In the genomic region with DNA sequence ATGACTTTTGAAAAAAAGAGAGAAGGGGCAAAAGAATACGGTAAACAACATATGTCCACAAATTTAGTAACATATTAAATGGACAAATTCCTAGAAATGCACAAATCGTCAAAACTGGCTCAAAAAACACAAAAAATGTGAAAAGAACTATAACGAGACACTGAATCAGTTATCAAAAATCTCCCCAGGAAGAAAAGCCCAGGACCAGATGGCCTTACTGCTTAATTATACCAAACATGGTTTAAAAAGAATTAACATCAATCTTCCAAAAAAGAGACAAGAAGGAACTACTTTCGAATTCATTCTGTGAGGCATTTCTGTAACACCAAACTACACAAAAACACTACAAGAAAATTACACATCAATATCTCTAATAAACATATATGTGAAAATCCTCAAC, we compare ENCODE assay signal across 11 cellular contexts.
"Had no signal": no experiment of that assay in that cellular context is flagged by ENCODE, and none has a peak within 500 bp of the region (broad histone marks: within the 10 kb centered on the region; RNA-seq: fewer than 3 reads in every experiment).

No MANE protein-coding gene starts in this region.

- H3K4me3 Mint-ChIP-seq: dendritic cell treated with granulocyte-macrophage colony-stimulating factor and Interleukin-4, amounts not matched to agents 40 ng/mL and 50 ng/mL, for 4 days; type B pancreatic cell had no signal

- H3K27me3 Mint-ChIP-seq: dendritic cell treated with granulocyte-macrophage colony-stimulating factor and Interleukin-4, amounts not matched to agents 40 ng/mL and 50 ng/mL, for 4 days; naive thymus-derived CD4-positive, alpha-beta T cell; type B pancreatic cell had no signal

- H3K9me3 Mint-ChIP-seq: dendritic cell treated with granulocyte-macrophage colony-stimulating factor and Interleukin-4, amounts not matched to agents 40 ng/mL and 50 ng/mL, for 4 days had no signal

- DNase-seq: esophagus squamous epithelium; foreskin keratinocyte; left colon; mammary epithelial cell; naive thymus-derived CD4-positive, alpha-beta T cell; sigmoid colon; stimulated activated CD4-positive, alpha-beta T cell treated with anti-CD3 and anti-CD28 coated beads, Interleukin-12 subunit alpha, Interleukin-12 subunit beta, amount 100 ng/mL, for 4 hours; stimulated activated naive CD8-positive, alpha-beta T cell treated with anti-CD3 and anti-CD28 coated beads, Interleukin-15, Interleukin-2, amounts not matched to agents 100 U/mL and 50 U/mL, for 24 hours; thyroid gland had no signal

- ATAC-seq: foreskin keratinocyte; left colon; naive thymus-derived CD4-positive, alpha-beta T cell; stimulated activated naive CD8-positive, alpha-beta T cell treated with anti-CD3 and anti-CD28 coated beads, Interleukin-15, Interleukin-2, amounts not matched to agents 100 U/mL and 50 U/mL, for 24 hours had no signal

- H3K27ac Mint-ChIP-seq: dendritic cell treated with granulocyte-macrophage colony-stimulating factor and Interleukin-4, amounts not matched to agents 40 ng/mL and 50 ng/mL, for 4 days; type B pancreatic cell had no signal
